Comparison of ENCODE assay signal across 8 cellular contexts in genomic region chr14:101876539-101876938, GRCh38.
A peak's percentile ranks its signal among the peaks of the same experiment; 100 is the strongest.
DNase-seq lines count a peak whose midpoint lies in the region; ATAC-seq and TF ChIP-seq lines count a peak whose summit lies in the region.

No MANE protein-coding gene starts in this region.

- peaks cover 21% of the 10 kb centered on the region for H3K36me3 Mint-ChIP-seq in central memory CD8-positive, alpha-beta T cell (ENCODE audit: insufficient read depth)

- H3K27me3 ChIP-seq in A673 (replicated peaks; ENCODE audit: insufficient read depth, low read depth, low read length, poor library complexity) = no peaks in the 10 kb centered on the region
- no peaks in the 10 kb centered on the region for H3K27me3 ChIP-seq in ovary
- H3K27me3 ChIP-seq in upper lobe of left lung = no peaks in the 10 kb centered on the region

- CTCF ChIA-PET in A673 (lab: Charles Lee) = no interaction called here

- DNase-seq in A673 (ENCODE audit: low spot score) (peak; percentile 7), GM19240 (ENCODE audit: insufficient read length, low spot score) (peak; percentile 52), T-helper 9 cell (peak; percentile 58), ovary (peak in 1 of 5 donors; percentile 42), upper lobe of left lung (peak in 1 of 2 donors; percentile 79), kidney tubule cell (ENCODE audit: low spot score) (no peak)
- peak; percentile 44 to 67 for DNase-seq in central memory CD8-positive, alpha-beta T cell (ENCODE audit: low spot score in 2 of 2)

- H3K4me1 ChIP-seq in A673 (ENCODE audit: insufficient read depth, low read length, poor library complexity, severe bottlenecking) (peaks cover 8% of the 10 kb centered on the region), ovary (ENCODE audit: insufficient read depth) (peaks cover 6% of the 10 kb centered on the region), upper lobe of left lung (peaks cover 22 to 39% (median 27%) of the 10 kb centered on the region in 4 donors)

- H3K4me1 Mint-ChIP-seq in central memory CD8-positive, alpha-beta T cell = peaks cover 88% of the 10 kb centered on the region

- H3K36me3 ChIP-seq in A673 (ENCODE audit: insufficient read depth, low read length, poor library complexity, severe bottlenecking) (no peaks in the 10 kb centered on the region), ovary (no peaks in the 10 kb centered on the region), upper lobe of left lung (peaks cover 0 to 14% (median 3%) of the 10 kb centered on the region in 4 donors)

- intact Hi-C loops in A673 (cut with micrococcal nuclease; ENCODE audit: unreplicated experiment) (no loop called here), ovary (cut with DNase I) (no loop called here)

- H3K9me3 ChIP-seq in A673 (ENCODE audit: low read depth, low read length, poor library complexity, severe bottlenecking) (no peaks in the 10 kb centered on the region), ovary (no peaks in the 10 kb centered on the region), upper lobe of left lung (no peaks in the 10 kb centered on the region)

- no peaks in the 10 kb centered on the region for H3K9me3 Mint-ChIP-seq in central memory CD8-positive, alpha-beta T cell

- H3K27me3 Mint-ChIP-seq in central memory CD8-positive, alpha-beta T cell = no peaks in the 10 kb centered on the region

- H3K4me3 Mint-ChIP-seq in central memory CD8-positive, alpha-beta T cell = peak overlapping the region; percentile 69

- POLR2A ChIA-PET in A673 (lab: Charles Lee; ENCODE audit: low non-redundant PET) = no interaction called here

- WGBS in ovary, 3 donors = 64 to 71% (median 68%) methylated on average over 8 of the region's 8 CpGs
- WGBS in upper lobe of left lung, 2 donors = 36 to 53% methylated on average over 8 of the region's 8 CpGs

- H3K4me3 ChIP-seq in A673 (ENCODE audit: low read depth, low read length, poor library complexity, severe bottlenecking) (no peak overlapping the region), ovary (no peak overlapping the region), upper lobe of left lung (no peak overlapping the region)

- peak overlapping the region; percentile 88 for H3K27ac Mint-ChIP-seq in central memory CD8-positive, alpha-beta T cell (ENCODE audit: low read depth)

- ATAC-seq in HG03432 (IDR thresholded peaks at IDR 0.05; ENCODE audit: unreplicated experiment) (peak; percentile 77), upper lobe of left lung (ENCODE audit: low FRiP score in 2 of 2) (peak; percentile 60 to 91)
- ATAC-seq in central memory CD8-positive, alpha-beta T cell (replicated peaks; ENCODE audit: extremely low read depth, poor library complexity, severe bottlenecking) = peak; percentile 91

- no peak for TF ChIP-seq POLR2A in ovary (IDR thresholded peaks at IDR 0.05)
- no peak for TF ChIP-seq POLR2A in upper lobe of left lung (IDR thresholded peaks at IDR 0.05)

- H3K27ac ChIP-seq in A673 (ENCODE audit: low read depth, low read length, poor library complexity, severe bottlenecking) (no peak overlapping the region), ovary (no peak overlapping the region), upper lobe of left lung (peak overlapping the region in 3 of 4 donors; percentile 1 to 72 (median 61))

- TF ChIP-seq EP300 in ovary (IDR thresholded peaks at IDR 0.05) (peak; percentile 56), upper lobe of left lung (IDR thresholded peaks at IDR 0.05) (peak; percentile 35 to 93 (median 86))

- BruUV-seq in A673 (replicated peaks; lab: Mats Ljungman, UMichigan) = no TSS peak

- no peak for TF ChIP-seq CTCF in A673 (conservative IDR thresholded peaks at IDR 0.05; ENCODE audit: low read depth, low read length)
- TF ChIP-seq CTCF in ovary (IDR thresholded peaks at IDR 0.05) = no peak
- no peak for TF ChIP-seq CTCF in upper lobe of left lung (IDR thresholded peaks at IDR 0.05)

Comparison
In these comparisons a context has a peak if more than half of its experiments do, and no peak if none do; other contexts are left out.
1. H3K27ac ChIP-seq: peak in upper lobe of left lung (3 of 4); none in A673 (single experiment) and ovary (0 of 2).
2. Peak in every context shown above with its lines, with median percentiles within 50 percentile points of each other: ATAC-seq.